15 cellular contexts compared by ENCODE assay signal in genomic region chr22:19483481-19484244, GRCh38. TPM values are rescaled to one million over a fixed set of nuclear protein-coding genes. Genes with fewer than 3 reads are reported as not detected.
DNase-seq lines count a peak whose midpoint lies in the region; TF ChIP-seq lines count a peak whose summit lies in the region.
"Had no signal": no experiment of that assay in that cellular context is flagged by ENCODE, and none has a peak within 500 bp of the region (broad histone marks: within the 10 kb centered on the region; RNA-seq: fewer than 3 reads in every experiment).

No MANE protein-coding gene starts in this region.

- H3K9me3 ChIP-seq in A673 (ENCODE audit: low read depth, low read length, poor library complexity, severe bottlenecking) = no peaks in the 10 kb centered on the region
- H3K9me3 ChIP-seq: BLaER1, upper lobe of right lung had no signal

- H4K5ac ChIP-seq in mesendoderm (ENCODE audit: low read length) = no peak overlapping the region

- H3K36me3 ChIP-seq in A673 (ENCODE audit: insufficient read depth, low read length, poor library complexity, severe bottlenecking) (peaks cover 57% of the 10 kb centered on the region), mesendoderm (ENCODE audit: control insufficient read depth, insufficient read depth, low read length) (peaks cover 6% of the 10 kb centered on the region)
- H3K36me3 ChIP-seq: upper lobe of right lung had no signal

- no peak overlapping the region for H3K23ac ChIP-seq in mesendoderm (ENCODE audit: low read length)

- H3K18ac ChIP-seq in mesendoderm (ENCODE audit: low read length) = no peak overlapping the region

- peaks cover 11% of the 10 kb centered on the region for H3K79me1 ChIP-seq in mesendoderm (ENCODE audit: low read length)

- no peak overlapping the region for H3K56ac ChIP-seq in mesendoderm (ENCODE audit: low read length)

- no peak overlapping the region for H3K4me3 ChIP-seq in A673 (ENCODE audit: low read depth, low read length, poor library complexity, severe bottlenecking)
- H3K4me3 ChIP-seq in choroid plexus epithelial cell (ENCODE audit: low read depth, low read length) = no peak overlapping the region
- H3K4me3 ChIP-seq in mesendoderm (ENCODE audit: low read length) = no peak overlapping the region
- H3K4me3 ChIP-seq: BLaER1, upper lobe of right lung had no signal

- H2BK15ac ChIP-seq in mesendoderm (replicated peaks; ENCODE audit: low read depth) = no peak overlapping the region

- intact Hi-C loops in A673 (cut with micrococcal nuclease; ENCODE audit: unreplicated experiment) = no loop called here

- H3K9ac ChIP-seq in mesendoderm (ENCODE audit: low read length) = no peak overlapping the region
- H3K9ac ChIP-seq: BLaER1 had no signal

- H2BK5ac ChIP-seq in mesendoderm (ENCODE audit: low read length) = no peak overlapping the region

- H2BK120ac ChIP-seq in mesendoderm (ENCODE audit: low read depth, low read length) = no peak overlapping the region

- no peak overlapping the region for H3K27ac ChIP-seq in A673 (ENCODE audit: low read depth, low read length, poor library complexity, severe bottlenecking)
- no peak overlapping the region for H3K27ac ChIP-seq in mesendoderm (ENCODE audit: low read depth, low read length)
- H3K27ac ChIP-seq: BLaER1, upper lobe of right lung had no signal

- H3K4me1 ChIP-seq in A673 (ENCODE audit: insufficient read depth, low read length, poor library complexity, severe bottlenecking) (no peaks in the 10 kb centered on the region), mesendoderm (ENCODE audit: control insufficient read depth, low read depth, low read length) (no peaks in the 10 kb centered on the region)

- peaks cover 10% of the 10 kb centered on the region for H3K79me2 ChIP-seq in mesendoderm (ENCODE audit: control insufficient read depth, insufficient read depth, low read length)

- no peak overlapping the region for H3K4me2 ChIP-seq in mesendoderm (ENCODE audit: low read length)
- H3K4me2 ChIP-seq: BLaER1 had no signal

- H3K4ac ChIP-seq in mesendoderm (ENCODE audit: low read depth, low read length) = no peak overlapping the region

- no TSS peak for BruUV-seq in A673 (replicated peaks; lab: Mats Ljungman, UMichigan)

- no peak for TF ChIP-seq CTCF in A673 (conservative IDR thresholded peaks at IDR 0.05; ENCODE audit: low read depth, low read length)
- TF ChIP-seq CTCF in choroid plexus epithelial cell (conservative IDR thresholded peaks at IDR 0.05; ENCODE audit: low read depth, low read length) = no peak

- H4K8ac ChIP-seq in mesendoderm (ENCODE audit: low read depth, low read length) = no peak overlapping the region

- H2AK5ac ChIP-seq in mesendoderm (ENCODE audit: low read length) = no peak overlapping the region

- POLR2A ChIA-PET in A673 (lab: Charles Lee; ENCODE audit: low non-redundant PET) = interaction anchor here (0.6 kb wide), 1 partner anchor 207 kb away, joined by 3 read pairs; no protein-coding TSS in a partner anchor

- DNase-seq in A673 (ENCODE audit: low spot score) (peak; percentile 18), GM04503 (ENCODE audit: low read depth) (peak; percentile 28), choroid plexus epithelial cell (ENCODE audit: low read depth) (peak; percentile 95), amygdala (lab: John Stamatoyannopoulos, UW) (no peak), mesendoderm (no peak)
- DNase-seq in activated effector memory CD4-positive, alpha-beta T cell treated with anti-CD3 and anti-CD28 coated beads, Interleukin-2, amount 50 U/mL, for 16 hours = no peak
- DNase-seq: effector CD4-positive, alpha-beta T cell; islet precursor cell; midbrain; NCI-H187 treated with DMSO at 0.1 percent for 48 hours; NCI-H526 treated with DMSO at 0.1 percent for 48 hours; occipital lobe; stimulated activated naive CD4-positive, alpha-beta T cell treated with Interleukin-2 at 50 U/mL for 16 hours; upper lobe of right lung had no signal

- H3K27me3 ChIP-seq in A673 (replicated peaks; ENCODE audit: insufficient read depth, low read depth, low read length, poor library complexity) (no peaks in the 10 kb centered on the region), mesendoderm (ENCODE audit: insufficient read depth, low read length, poor library complexity) (no peaks in the 10 kb centered on the region)
- H3K27me3 ChIP-seq: BLaER1, upper lobe of right lung had no signal

- CTCF ChIA-PET in A673 (lab: Charles Lee) = no interaction called here

- WGBS in mesendoderm (ENCODE audit: extremely low coverage, insufficient coverage, low lambda C conversion rate) = no CpG with 5 or more reads among the region's 8 CpGs

RNA-seq across cellular contexts. Expression of gene CDC45, which starts 3.9 kb away (rescaled TPM):
- total RNA-seq in A673 (2021) = 79.1 and 79.2 TPM in 2 replicates
- polyA plus RNA-seq in mesendoderm (2013, experiment 1 of 2) = 20.0 TPM
- polyA plus RNA-seq in mesendoderm (2013, experiment 2 of 2) = 20.5 TPM

RNA-seq across cellular contexts. Expression of gene UFD1, which starts 4.7 kb away (rescaled TPM):
- total RNA-seq in A673 (2021) = 161 and 195 TPM in 2 replicates
- 115 TPM for polyA plus RNA-seq in mesendoderm (2013, experiment 1 of 2)
- polyA plus RNA-seq in mesendoderm (2013, experiment 2 of 2) = 113 TPM

RNA-seq across cellular contexts. Expression of gene C22orf39, which starts 36.2 kb away (rescaled TPM):
- total RNA-seq in A673 (2021) = 28.4 and 34.1 TPM in 2 replicates
- polyA plus RNA-seq in mesendoderm (2013, experiment 1 of 2) = 15.7 TPM
- polyA plus RNA-seq in mesendoderm (2013, experiment 2 of 2) = 15.7 TPM

RNA-seq across cellular contexts. Expression of gene CLDN5, which starts 40.5 kb away (rescaled TPM):
- total RNA-seq in A673 (2021) = 0.21 and 0.22 TPM in 2 replicates
- polyA plus RNA-seq in mesendoderm (2013, experiment 1 of 2) = 0.20 TPM
- polyA plus RNA-seq in mesendoderm (2013, experiment 2 of 2) = 0.24 TPM

RNA-seq across cellular contexts. Expression of gene MRPL40, which starts 51.3 kb away (rescaled TPM):
- total RNA-seq in A673 (2021) = 21.9 and 23.1 TPM in 2 replicates
- 20.6 TPM for polyA plus RNA-seq in mesendoderm (2013, experiment 1 of 2)
- polyA plus RNA-seq in mesendoderm (2013, experiment 2 of 2) = 21.9 TPM

Comparison
In these comparisons a context has a peak if more than half of its experiments do, and no peak if none do; other contexts are left out.
1. DNase-seq: peak in A673 (single experiment), GM04503 (single experiment) and choroid plexus epithelial cell (single experiment); none in amygdala (0 of 56), activated effector memory CD4-positive, alpha-beta T cell treated with anti-CD3 and anti-CD28 coated beads, Interleukin-2, amount 50 U/mL, for 16 hours (single experiment) and mesendoderm (single experiment).